Comparison of ENCODE assay signal across 18 cellular contexts in genomic region chr12:91667698-91668097, GRCh38.
DNase-seq lines count a peak whose midpoint lies in the region; ATAC-seq and TF ChIP-seq lines count a peak whose summit lies in the region.
"Had no signal": no experiment of that assay in that cellular context is flagged by ENCODE, and none has a peak within 500 bp of the region (broad histone marks: within the 10 kb centered on the region; RNA-seq: fewer than 3 reads in every experiment).

No MANE protein-coding gene starts in this region.

- intact Hi-C loops in activated CD4-positive, alpha-beta T cell treated with anti-CD3 and anti-CD28 coated beads, Interleukin-2, amount 10 ng/mL, durations not matched to agents 24 days and 14 days (cut with micrococcal nuclease): no loop called here

- H3K27ac ChIP-seq in HEK293 (ENCODE audit: extremely low read depth, low read depth, low read length) (no peak overlapping the region), VCaP (0 out of 2 replicates have a peak overlapping the region, but pooled peaks have one; percentile 5)
- H3K27ac ChIP-seq: A549, C4-2B, HL-60, RWPE1 had no signal

- no peaks in the 10 kb centered on the region for H3K4me1 ChIP-seq in HEK293 (ENCODE audit: control insufficient read depth, insufficient read depth, low read length)
- H3K4me1 ChIP-seq: A549 had no signal

- no peaks in the 10 kb centered on the region for H3K36me3 Mint-ChIP-seq in activated CD4-positive, alpha-beta T cell treated with anti-CD3 and anti-CD28 coated beads, Interleukin-2, amount 10 ng/mL, durations not matched to agents 24 days and 14 days (ENCODE audit: low read depth)
- peaks cover 0 to 10% (median 8%) of the 10 kb centered on the region in 3 donors for H3K36me3 Mint-ChIP-seq in naive thymus-derived CD8-positive, alpha-beta T cell

- H3K9me3 ChIP-seq in HEK293 (ENCODE audit: control insufficient read depth, insufficient read depth, low read depth, low read length): no peaks in the 10 kb centered on the region
- H3K9me3 ChIP-seq: A549, Caco-2 had no signal

- peaks cover 12% of the 10 kb centered on the region for H3K9me3 Mint-ChIP-seq in activated CD4-positive, alpha-beta T cell treated with anti-CD3 and anti-CD28 coated beads, Interleukin-2, amount 10 ng/mL, durations not matched to agents 24 days and 14 days
- peaks cover 0 to 11% (median 4%) of the 10 kb centered on the region in 9 donors for H3K9me3 Mint-ChIP-seq in naive thymus-derived CD8-positive, alpha-beta T cell

- TF ChIP-seq CTCF in HEK293 (tag by site-specific recombination; IDR thresholded peaks at IDR 0.05) (no peak), VCaP (conservative IDR thresholded peaks at IDR 0.05) (no peak)

- no peaks in the 10 kb centered on the region for H3K27me3 Mint-ChIP-seq in activated CD4-positive, alpha-beta T cell treated with anti-CD3 and anti-CD28 coated beads, Interleukin-2, amount 10 ng/mL, durations not matched to agents 24 days and 14 days
- no peaks in the 10 kb centered on the region for H3K27me3 Mint-ChIP-seq in naive thymus-derived CD8-positive, alpha-beta T cell

- no peaks in the 10 kb centered on the region for H3K36me3 ChIP-seq in HEK293 (ENCODE audit: control insufficient read depth in 2 of 2, insufficient read depth in 1 of 2, low read length in 2 of 2)

- peaks cover 8% of the 10 kb centered on the region for H3K4me1 Mint-ChIP-seq in activated CD4-positive, alpha-beta T cell treated with anti-CD3 and anti-CD28 coated beads, Interleukin-2, amount 10 ng/mL, durations not matched to agents 24 days and 14 days
- H3K4me1 Mint-ChIP-seq in naive thymus-derived CD8-positive, alpha-beta T cell: peaks cover 6 to 25% (median 13%) of the 10 kb centered on the region in 4 donors

- H3K4me3 ChIP-seq in HEK293 (ENCODE audit: low read depth, low read length): no peak overlapping the region
- H3K4me3 ChIP-seq: A549, K562 had no signal

- CTCF ChIA-PET in HEK293 (lab: Yijun Ruan, JAX): no interaction called here

- peak; percentile 14 for DNase-seq in activated CD4-positive, alpha-beta T cell treated with anti-CD3 and anti-CD28 coated beads, Interleukin-2, amount 10 ng/mL, durations not matched to agents 24 days and 14 days
- DNase-seq in activated CD4-positive, alpha-beta T cell treated with anti-CD3 and anti-CD28 coated beads for 4 hours: no peak
- no peak for DNase-seq in naive thymus-derived CD8-positive, alpha-beta T cell
- no peak for DNase-seq in germinal center (ENCODE audit: low spot score)
- no peak for DNase-seq in pons (ENCODE audit: low spot score)
- DNase-seq: Caco-2, NCI-H1092, NCI-H2227 treated with DMSO at 0.1 percent for 48 hours, NCI-H524 treated with DMSO at 0.1 percent for 48 hours, OCI-M1 had no signal

- ATAC-seq in naive thymus-derived CD8-positive, alpha-beta T cell: no peak
- no peak for ATAC-seq in GM18519 (IDR thresholded peaks at IDR 0.05; ENCODE audit: low FRiP score, unreplicated experiment)
- ATAC-seq: A549, K562 had no signal

- no peak overlapping the region for H3K27ac Mint-ChIP-seq in activated CD4-positive, alpha-beta T cell treated with anti-CD3 and anti-CD28 coated beads, Interleukin-2, amount 10 ng/mL, durations not matched to agents 24 days and 14 days
- H3K27ac Mint-ChIP-seq in naive thymus-derived CD8-positive, alpha-beta T cell: peak overlapping the region in 7 of 10 donors; percentile 1 to 72 (median 27)

- POLR2A ChIA-PET in HEK293 (lab: Yijun Ruan, JAX): no interaction called here
- POLR2A ChIA-PET in naive thymus-derived CD8-positive, alpha-beta T cell (lab: Charles Lee): interaction anchor here (0.7 kb wide), 1 partner anchor 524 kb away, joined by 3 read pairs; no protein-coding TSS in a partner anchor

- no peak overlapping the region for H3K4me3 Mint-ChIP-seq in activated CD4-positive, alpha-beta T cell treated with anti-CD3 and anti-CD28 coated beads, Interleukin-2, amount 10 ng/mL, durations not matched to agents 24 days and 14 days
- H3K4me3 Mint-ChIP-seq in naive thymus-derived CD8-positive, alpha-beta T cell: peak overlapping the region in 2 of 10 donors; percentile 6 to 18

TF ChIP-seq in HEK293, 187 proteins besides CTCF, POLR2A, EP300 and RAD21:
- TF ChIP-seq HOXD13 (CRISPR knock-in tag; IDR thresholded peaks at IDR 0.05; ENCODE audit: borderline replicate concordance) (no peak), TCF7L2 (IDR thresholded peaks at IDR 0.05; ENCODE audit: borderline replicate concordance, low read depth, low read length) (peak; percentile 35; the same call in 1 of the 2 replicates)
TF ChIP-seq in HEK293: peak in this region for 1.
